14 cellular contexts compared by ENCODE assay signal in the genomic region with DNA sequence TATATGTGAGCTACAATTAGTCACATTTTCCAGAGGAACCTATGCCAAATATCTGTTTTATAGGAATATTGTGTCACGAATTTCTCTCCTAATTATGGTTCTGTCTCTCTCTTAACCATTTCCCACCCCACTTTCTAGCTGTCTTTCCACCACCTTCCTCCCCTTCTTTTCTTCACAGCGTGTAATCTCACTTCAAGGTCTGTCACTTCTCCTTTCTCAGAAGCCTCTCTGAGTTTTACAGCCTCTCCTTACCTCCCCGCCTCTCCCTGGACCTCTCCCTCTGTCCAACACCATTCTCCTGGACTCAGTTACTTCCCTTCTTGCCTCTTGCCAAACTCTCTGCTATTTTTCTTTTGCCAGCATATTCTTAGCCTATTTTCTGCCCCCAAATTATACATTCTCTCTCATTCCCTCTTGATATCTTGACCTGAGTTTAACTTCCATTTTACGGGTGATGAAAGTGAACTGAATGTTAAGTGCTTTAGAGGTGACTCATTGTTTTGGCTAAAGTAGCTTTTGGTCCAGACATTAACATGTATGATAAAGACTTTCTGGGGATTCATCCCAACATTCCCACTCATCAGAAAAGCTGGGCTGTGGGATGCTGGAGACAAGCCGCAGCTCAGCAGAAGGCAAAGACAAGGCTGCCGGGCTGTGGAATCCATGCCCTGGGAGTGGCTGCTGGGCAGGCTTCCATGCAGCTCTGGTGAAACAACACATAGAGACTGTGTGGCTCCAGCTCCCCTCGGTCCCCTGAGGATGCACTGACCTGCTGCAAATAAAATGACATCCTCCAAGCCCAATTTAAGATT.
A peak's percentile ranks its signal among the peaks of the same experiment; 100 is the strongest.
DNase-seq lines count a peak whose midpoint lies in the region; ATAC-seq and TF ChIP-seq lines count a peak whose summit lies in the region.
"Had no signal": no experiment of that assay in that cellular context is flagged by ENCODE, and none has a peak within 500 bp of the region (broad histone marks: within the 10 kb centered on the region; RNA-seq: fewer than 3 reads in every experiment).

No MANE protein-coding gene starts in this region.

- ATAC-seq in left cardiac atrium: peak; percentile 53 to 88

- TF ChIP-seq CTCF in HEK293 (tag by site-specific recombination; IDR thresholded peaks at IDR 0.05) (no peak), SK-N-SH (IDR thresholded peaks at IDR 0.05) (no peak)

- no peak overlapping the region for H3K4me3 ChIP-seq in HEK293 (ENCODE audit: low read depth, low read length)
- H3K4me3 ChIP-seq in adipocyte (ENCODE audit: low read length): peak overlapping the region; percentile 35
- H3K4me3 ChIP-seq in SK-N-SH (ENCODE audit: low read depth in 2 of 2, low read length in 1 of 2): no peak overlapping the region
- H3K4me3 ChIP-seq: vagina had no signal

- no peak overlapping the region for H2AFZ ChIP-seq in SK-N-SH (ENCODE audit: low read depth)

- peaks cover 18% of the 10 kb centered on the region for H3K27me3 ChIP-seq in adipocyte (replicated peaks; ENCODE audit: control insufficient read depth, insufficient read depth, low read length)
- H3K27me3 ChIP-seq in SK-N-SH (ENCODE audit: insufficient read depth): no peaks in the 10 kb centered on the region
- H3K27me3 ChIP-seq: vagina had no signal

- H3K27ac ChIP-seq in HEK293 (ENCODE audit: extremely low read depth, low read depth, low read length): no peak overlapping the region
- no peak overlapping the region for H3K27ac ChIP-seq in SK-N-SH (ENCODE audit: low read depth in 2 of 2, low read length in 1 of 2)
- H3K27ac ChIP-seq: vagina, VCaP had no signal

- H3K9me3 ChIP-seq in HEK293 (ENCODE audit: control insufficient read depth, insufficient read depth, low read depth, low read length) (no peaks in the 10 kb centered on the region), adipocyte (ENCODE audit: control insufficient read depth, low read length) (no peaks in the 10 kb centered on the region), SK-N-SH (no peaks in the 10 kb centered on the region)
- H3K9me3 ChIP-seq: vagina had no signal

- DNase-seq in adipocyte (ENCODE audit: low read depth) (peak; percentile 58), left cardiac atrium (peak; percentile 41), stromal cell of bone marrow (ENCODE audit: low read depth) (peak; percentile 50), KG1 (lab: John Stamatoyannopoulos, UW) (no peak), NCI-H2227 (lab: John Stamatoyannopoulos, UW; ENCODE audit: unreplicated experiment) (no peak), SK-N-SH (no peak)
- DNase-seq: activated gamma-delta T cell, DMS79 treated with DMSO at 0.1 percent for 48 hours, endodermal cell, islet precursor cell, NCI-H1105 treated with DMSO at 0.1 percent for 48 hours had no signal

- no peaks in the 10 kb centered on the region for H3K36me3 ChIP-seq in HEK293 (ENCODE audit: control insufficient read depth in 2 of 2, insufficient read depth in 1 of 2, low read length in 2 of 2)
- no peaks in the 10 kb centered on the region for H3K36me3 ChIP-seq in adipocyte (ENCODE audit: control insufficient read depth, insufficient read depth, low read length, severe bottlenecking)
- no peaks in the 10 kb centered on the region for H3K36me3 ChIP-seq in SK-N-SH (replicated peaks in 1 of 2; ENCODE audit: control insufficient read depth in 1 of 2, insufficient read depth in 2 of 2, low read length in 1 of 2)
- H3K36me3 ChIP-seq: vagina had no signal

- TF ChIP-seq EP300 in SK-N-SH (IDR thresholded peaks at IDR 0.05; ENCODE audit: borderline replicate concordance in 1 of 2, low read depth in 1 of 2, low read length in 1 of 2): no peak

- H3K9me2 ChIP-seq in SK-N-SH: no peaks in the 10 kb centered on the region

- no peaks in the 10 kb centered on the region for H4K20me1 ChIP-seq in SK-N-SH (ENCODE audit: insufficient read depth)

- 25% methylated on average over 7 of the region's 7 CpGs for WGBS in SK-N-SH (ENCODE audit: low lambda C conversion rate)

- POLR2A ChIA-PET in HEK293 (lab: Yijun Ruan, JAX): no interaction called here
- POLR2A ChIA-PET in SK-N-SH (lab: Yijun Ruan, JAX): no interaction called here

- H3K4me1 ChIP-seq in HEK293 (ENCODE audit: control insufficient read depth, insufficient read depth, low read length) (peaks cover 3% of the 10 kb centered on the region; the same call in 1 of the 2 replicates), adipocyte (ENCODE audit: control insufficient read depth, insufficient read depth, low read length) (peaks cover 28% of the 10 kb centered on the region), SK-N-SH (ENCODE audit: control insufficient read depth in 1 of 2, insufficient read depth in 2 of 2, low read depth in 1 of 2, low read length in 1 of 2) (peaks cover 0 to 13% of the 10 kb centered on the region in 2 experiments; a peak in 2 of 4 replicates)
- H3K4me1 ChIP-seq: vagina had no signal

- H3K9ac ChIP-seq in adipocyte (ENCODE audit: low read length) (peak overlapping the region; percentile 50), SK-N-SH (no peak overlapping the region)

- no peaks in the 10 kb centered on the region for H3F3A ChIP-seq in SK-N-SH (replicated peaks; ENCODE audit: insufficient read depth)

- CTCF ChIA-PET in HEK293 (lab: Yijun Ruan, JAX) (interaction anchor here (0.7 to 2.0 kb wide), 2 partner anchors 21 to 995 kb away, joined by 3 to 4 read pairs; no protein-coding TSS in a partner anchor), SK-N-SH (lab: Yijun Ruan, JAX) (no interaction called here)

- no peak overlapping the region for H3K4me2 ChIP-seq in SK-N-SH

- TF ChIP-seq RAD21 in SK-N-SH (IDR thresholded peaks at IDR 0.05; ENCODE audit: low read length): no peak

- intact Hi-C loops in left cardiac atrium (cut with DNase I): no loop called here

- no peaks in the 10 kb centered on the region for H3K79me2 ChIP-seq in SK-N-SH (ENCODE audit: insufficient read depth)

TF ChIP-seq in SK-N-SH, 30 proteins besides CTCF, POLR2A, EP300 and RAD21:
- no peak for TF ChIP-seq POLR2AphosphoS5 (IDR thresholded peaks at IDR 0.05; ENCODE audit: low read depth, low read length)
- no peak for TF ChIP-seq FOSL2 (IDR thresholded peaks at IDR 0.05; ENCODE audit: borderline replicate concordance, low read depth)
- TF ChIP-seq RXRA (IDR thresholded peaks at IDR 0.05; ENCODE audit: borderline replicate concordance, low read depth): no peak
- no peak for TF ChIP-seq CHD2 (IDR thresholded peaks at IDR 0.05; ENCODE audit: low read length, partially characterized antibody)
- no peak for TF ChIP-seq FOXM1 (IDR thresholded peaks at IDR 0.05; ENCODE audit: low read depth)
- no peak for TF ChIP-seq MXI1 (IDR thresholded peaks at IDR 0.05; ENCODE audit: low read depth, low read length)
- no peak for TF ChIP-seq GABPA (IDR thresholded peaks at IDR 0.05; ENCODE audit: low read depth)
- TF ChIP-seq FOXJ3 (CRISPR knock-in tag; IDR thresholded peaks at IDR 0.05): no peak

Comparison
In these comparisons a context has a peak if more than half of its experiments do, and no peak if none do; other contexts are left out.
1. DNase-seq: peak in adipocyte (single experiment), left cardiac atrium (single experiment) and stromal cell of bone marrow (single experiment); none in KG1 (single experiment), NCI-H2227 (single experiment) and SK-N-SH (single experiment).